ENCODE assay signal across 1 cellular context in the genomic region with DNA sequence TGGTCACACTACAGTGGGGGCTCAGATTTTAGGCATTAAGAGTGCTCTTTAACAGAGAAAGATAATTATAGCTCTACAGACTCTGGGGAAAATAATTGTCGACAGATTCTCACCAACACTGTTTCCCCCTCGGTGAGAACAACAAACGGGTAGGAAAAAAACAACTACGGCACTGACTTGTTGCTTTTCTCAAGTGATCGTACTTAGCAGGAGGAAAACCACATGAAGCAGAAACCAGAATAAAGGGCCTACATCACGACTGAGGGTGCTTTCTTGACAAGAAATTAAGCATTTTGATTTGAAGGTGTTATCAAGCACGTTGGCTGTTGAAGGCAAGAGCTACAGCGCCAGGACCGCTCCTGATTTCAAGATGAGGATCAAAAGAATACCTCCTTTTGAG.
TF ChIP-seq lines count a peak whose summit lies in the region.

No MANE protein-coding gene starts in this region.

TF ChIP-seq in HepG2, 621 proteins besides CTCF, POLR2A, EP300 and RAD21:
- TF ChIP-seq POLR2G (IDR thresholded peaks at IDR 0.05; ENCODE audit: low read depth, low read length) (0 out of 2 replicates have a peak, but pooled peaks have one; percentile 43), ZNF512 (CRISPR knock-in tag; IDR thresholded peaks at IDR 0.05) (no peak)
